Comparison of ENCODE assay signal across 8 cellular contexts in genomic region chr12:128823916-128824839, GRCh38. TPM values are rescaled to one million over a fixed set of nuclear protein-coding genes. Genes with fewer than 3 reads are reported as not detected.
A peak's percentile ranks its signal among the peaks of the same experiment; 100 is the strongest.
DNase-seq lines count a peak whose midpoint lies in the region; ATAC-seq and TF ChIP-seq lines count a peak whose summit lies in the region.

TSS of gene SLC15A4 (minus strand) at chr12:128823958. CDS start at chr12:128823943, 15 bp downstream.

- peak; percentile 83 for TF ChIP-seq POLR2A in IMR-90 (IDR thresholded peaks at IDR 0.05; ENCODE audit: low read depth, low read length)

- H3K18ac ChIP-seq in IMR-90 (ENCODE audit: low read depth, low read length), result peak within 1 kb of the TSS; percentile 43

- POLR2A ChIA-PET in IMR-90 (lab: Charles Lee; ENCODE audit: unreplicated experiment) (no interaction called here), OCI-LY7 (lab: Charles Lee) (interaction anchor here (0.6 to 1.9 kb wide), 9 partner anchors 14 to 1343 kb away, joined by 3 to 7 read pairs (median 5); no protein-coding TSS in a partner anchor)

- H3K4ac ChIP-seq in IMR-90 (ENCODE audit: low read depth, low read length), result peak within 1 kb of the TSS; percentile 97

- H3K4me1 ChIP-seq in IMR-90 (ENCODE audit: control insufficient read depth, insufficient read depth, low read length) (peaks cover 3% of the 10 kb centered on the region; the same call in 1 of the 2 replicates), OCI-LY7 (ENCODE audit: insufficient read depth, low read length, poor library complexity, severe bottlenecking) (peaks cover 69% of the 10 kb centered on the region), mononuclear cell (ENCODE audit: insufficient read depth, low read length) (peaks cover 65% of the 10 kb centered on the region)

- peak within 1 kb of the TSS; percentile 97 for H3K9ac ChIP-seq in IMR-90 (ENCODE audit: low read depth, low read length)

- H3K14ac ChIP-seq in IMR-90 (replicated peaks; ENCODE audit: low read depth, low read length), result peak within 1 kb of the TSS; percentile 98

- H3K27me3 ChIP-seq in IMR-90 (ENCODE audit: control insufficient read depth, insufficient read depth, low read length), result no peaks in the 10 kb centered on the region
- no peaks in the 10 kb centered on the region for H3K27me3 ChIP-seq in mononuclear cell (ENCODE audit: insufficient read depth, low read length)

- H4K91ac ChIP-seq in IMR-90 (ENCODE audit: insufficient read depth, low read depth, low read length), result peak within 1 kb of the TSS; percentile 74

- peak within 1 kb of the TSS; percentile 98 to 99 for H4K8ac ChIP-seq in IMR-90 (ENCODE audit: low read depth in 2 of 2, low read length in 2 of 2)

- H2BK5ac ChIP-seq in IMR-90 (ENCODE audit: low read depth, low read length, poor library complexity, severe bottlenecking), result peak within 1 kb of the TSS; percentile 81

- peak; percentile 72 for ATAC-seq in GM21529 (IDR thresholded peaks at IDR 0.05; ENCODE audit: unreplicated experiment)
- peak; percentile 98 for ATAC-seq in IMR-90 (ENCODE audit: low read depth)

- peaks cover 53% of the 10 kb centered on the region for H3K79me2 ChIP-seq in OCI-LY7 (ENCODE audit: insufficient read depth, low read depth, low read length)

- H3K9me2 ChIP-seq in OCI-LY7 (ENCODE audit: insufficient read depth, low read length), result no peaks in the 10 kb centered on the region

- no peak within 1 kb of the TSS for H2BK120ac ChIP-seq in IMR-90 (ENCODE audit: low read depth, low read length)

- peak; percentile 89 for DNase-seq in DMS153 (lab: John Stamatoyannopoulos, UW)
- peak; percentile 84 for DNase-seq in IMR-90
- DNase-seq in OCI-LY7 (ENCODE audit: low spot score), result peak; percentile 96
- peak; percentile 91 for DNase-seq in activated T-cell treated with anti-CD3 and anti-CD28 coated beads for 24 hours (ENCODE audit: low read depth)
- DNase-seq in epithelial cell of esophagus (ENCODE audit: low read depth), result peak; percentile 96
- DNase-seq in stimulated activated CD8-positive, alpha-beta memory T cell treated with anti-CD3 and anti-CD28 coated beads, Interleukin-2, amount 100 ng/mL, for 48 hours (ENCODE audit: low read depth in 2 of 2), result peak; percentile 92 to 93

- H3K27ac ChIP-seq in IMR-90 (ENCODE audit: insufficient read depth, low read length), result peak within 1 kb of the TSS; percentile 92
- H3K27ac ChIP-seq in OCI-LY7 (ENCODE audit: low read depth, low read length, poor library complexity, severe bottlenecking), result peak within 1 kb of the TSS; percentile 84

- H4K20me1 ChIP-seq in IMR-90 (ENCODE audit: insufficient read depth, low read length) (no peaks in the 10 kb centered on the region), OCI-LY7 (ENCODE audit: insufficient read depth, low read length) (peaks cover 21% of the 10 kb centered on the region)

- H2AFZ ChIP-seq in IMR-90 (replicated peaks; ENCODE audit: low read length, poor library complexity), result peak within 1 kb of the TSS; percentile 96
- H2AFZ ChIP-seq in OCI-LY7 (ENCODE audit: low read length), result peak within 1 kb of the TSS; percentile 57; the same call in 1 of the 2 replicates

- TF ChIP-seq CTCF in IMR-90 (conservative IDR thresholded peaks at IDR 0.05; ENCODE audit: low read depth, low read length), result peak; percentile 2; the same call in 1 of the 2 replicates
- no peak; the same call in 1 of the 2 replicates for TF ChIP-seq CTCF in OCI-LY7 (conservative IDR thresholded peaks at IDR 0.05; ENCODE audit: low read length)
- peak; percentile 36 for TF ChIP-seq CTCF in epithelial cell of esophagus (IDR thresholded peaks at IDR 0.05; ENCODE audit: insufficient read depth, low read depth, low read length, missing control alignments)

- dilution Hi-C loops in IMR-90 (cut with HindIII; ENCODE audit: low sequenced_read_pairs, unreplicated experiment), result no loop called here

- H2AK9ac ChIP-seq in IMR-90 (replicated peaks; ENCODE audit: low read depth, low read length, poor library complexity), result peak within 1 kb of the TSS; percentile 96

- H2BK15ac ChIP-seq in IMR-90 (ENCODE audit: low read depth, low read length), result no peak within 1 kb of the TSS

- CTCF ChIA-PET in IMR-90 (lab: Yijun Ruan, JAX), result no interaction called here
- CTCF ChIA-PET in OCI-LY7 (lab: Charles Lee; ENCODE audit: unreplicated experiment), result interaction anchor here (0.5 kb wide), 1 partner anchor 58 kb away, joined by 4 read pairs; no protein-coding TSS in a partner anchor

- H3K36me3 ChIP-seq in IMR-90 (ENCODE audit: control insufficient read depth, insufficient read depth, low read length) (0 out of 2 replicates have a peak, but pooled peaks cover 5% of the 10 kb centered on the region), OCI-LY7 (ENCODE audit: insufficient read depth, low read length) (peaks cover 35% of the 10 kb centered on the region)

- peak within 1 kb of the TSS; percentile 89 for H4K5ac ChIP-seq in IMR-90 (ENCODE audit: low read depth, low read length)

- TF ChIP-seq RAD21 in IMR-90 (IDR thresholded peaks at IDR 0.05; ENCODE audit: low read length), result no peak

- H3K4me2 ChIP-seq in IMR-90 (ENCODE audit: low read depth, low read length) (peak within 1 kb of the TSS; percentile 89), OCI-LY7 (ENCODE audit: low read length) (peak within 1 kb of the TSS; percentile 92)

- H3K9me1 ChIP-seq in IMR-90 (ENCODE audit: insufficient read depth, low read length), result no peaks in the 10 kb centered on the region; the same call in 1 of the 2 replicates

- peaks cover 11 to 34% of the 10 kb centered on the region in 2 experiments for H3K79me1 ChIP-seq in IMR-90 (ENCODE audit: low read depth in 1 of 2, low read length in 2 of 2)

- intact Hi-C loops in IMR-90 (cut with micrococcal nuclease) (no loop called here), OCI-LY7 (cut with micrococcal nuclease; ENCODE audit: unreplicated experiment) (loop anchor here (1.0 to 5.0 kb wide), 2 partner anchors 29 to 42 kb away; no protein-coding TSS in a partner anchor)

- in situ Hi-C loops in IMR-90 (cut with MboI; ENCODE audit: low sequenced_read_pairs), result no loop called here

- 7% methylated on average over 24 of the region's 63 CpGs; no CpG with 5 or more reads in 1 of the 2 experiments for WGBS in IMR-90 (ENCODE audit: extremely low coverage in 2 of 2, insufficient read length in 1 of 2), 2 experiments

- H3K23ac ChIP-seq in IMR-90 (ENCODE audit: low read depth, low read length), result peak within 1 kb of the TSS; percentile 93

- peak within 1 kb of the TSS; percentile 73 for H3K4me3 ChIP-seq in IMR-90 (ENCODE audit: insufficient read depth, low read depth, low read length)
- H3K4me3 ChIP-seq in OCI-LY7 (ENCODE audit: low read depth, low read length, poor library complexity, severe bottlenecking), result peak within 1 kb of the TSS; percentile 99
- H3K4me3 ChIP-seq in epithelial cell of esophagus (ENCODE audit: low read length), result peak within 1 kb of the TSS; percentile 93
- H3K4me3 ChIP-seq in mononuclear cell (ENCODE audit: low read length), result peak within 1 kb of the TSS; percentile 58

- H3K56ac ChIP-seq in IMR-90 (ENCODE audit: extremely low read depth, insufficient read depth, low read length), result peak within 1 kb of the TSS; percentile 87

- H2BK20ac ChIP-seq in IMR-90 (ENCODE audit: low read depth, low read length), result no peak within 1 kb of the TSS

- H2AK5ac ChIP-seq in IMR-90 (ENCODE audit: low read depth, low read length), result peak within 1 kb of the TSS; percentile 90

- TSS peak; percentile 86 for BruUV-seq in IMR-90 (replicated peaks; lab: Mats Ljungman, UMichigan)
- BruUV-seq in OCI-LY7 (replicated peaks; lab: Mats Ljungman, UMichigan), result TSS peak; percentile 83

- H3K9me3 ChIP-seq in IMR-90 (ENCODE audit: control insufficient read depth, insufficient read depth, low read length) (no peaks in the 10 kb centered on the region; the same call in 1 of the 2 replicates), OCI-LY7 (ENCODE audit: low read length) (peaks cover 9% of the 10 kb centered on the region; the same call in 1 of the 2 replicates), mononuclear cell (ENCODE audit: low read depth, low read length) (no peaks in the 10 kb centered on the region)

TF ChIP-seq in IMR-90, 13 proteins besides CTCF, POLR2A, EP300 and RAD21:
- TF ChIP-seq USF2 (IDR thresholded peaks at IDR 0.05; ENCODE audit: low read depth, low read length) (peak; percentile 70), MAZ (IDR thresholded peaks at IDR 0.05; ENCODE audit: borderline replicate concordance, low read depth, low read length) (peak; percentile 94; the same call in 1 of the 2 replicates), CHD1 (IDR thresholded peaks at IDR 0.05; ENCODE audit: low read depth, low read length) (no peak), MXI1 (IDR thresholded peaks at IDR 0.05; ENCODE audit: borderline replicate concordance, low read depth, low read length) (peak; percentile 41; the same call in 1 of the 2 replicates)

RNA-seq across cellular contexts. Expression of gene SLC15A4, which starts in this region (rescaled TPM):
- 21.4 and 21.9 TPM in 2 replicates for total RNA-seq in IMR-90 (2012; rRNA removed)
- polyA plus RNA-seq in IMR-90 (2012; rRNA removed), result 14.3 and 15.4 TPM in 2 replicates
- 7.8 and 12.7 TPM in 2 replicates for polyA plus RNA-seq in IMR-90 (2012; cell fraction: cytosol; rRNA removed)
- polyA plus RNA-seq in IMR-90 (2012; cell fraction: nucleus; rRNA removed; ENCODE audit: low replicate concordance), result 15.4 and 31.6 TPM in 2 replicates
- total RNA-seq in OCI-LY7 (2014; rRNA removed; shearing (Covaris generic)), result 46.7 and 53.3 TPM in 2 replicates
- 72.8 and 87.3 TPM in 2 replicates for total RNA-seq in OCI-LY7 (2022)
- total RNA-seq in mononuclear cell, result 59.2 TPM

Comparison
In these comparisons a context has a peak if more than half of its experiments do, and no peak if none do; other contexts are left out.
1. Peak in every context shown above with its lines: DNase-seq, ATAC-seq, H3K4me3 ChIP-seq and H3K27ac ChIP-seq.